8 cellular contexts compared by ENCODE assay signal in the genomic region with DNA sequence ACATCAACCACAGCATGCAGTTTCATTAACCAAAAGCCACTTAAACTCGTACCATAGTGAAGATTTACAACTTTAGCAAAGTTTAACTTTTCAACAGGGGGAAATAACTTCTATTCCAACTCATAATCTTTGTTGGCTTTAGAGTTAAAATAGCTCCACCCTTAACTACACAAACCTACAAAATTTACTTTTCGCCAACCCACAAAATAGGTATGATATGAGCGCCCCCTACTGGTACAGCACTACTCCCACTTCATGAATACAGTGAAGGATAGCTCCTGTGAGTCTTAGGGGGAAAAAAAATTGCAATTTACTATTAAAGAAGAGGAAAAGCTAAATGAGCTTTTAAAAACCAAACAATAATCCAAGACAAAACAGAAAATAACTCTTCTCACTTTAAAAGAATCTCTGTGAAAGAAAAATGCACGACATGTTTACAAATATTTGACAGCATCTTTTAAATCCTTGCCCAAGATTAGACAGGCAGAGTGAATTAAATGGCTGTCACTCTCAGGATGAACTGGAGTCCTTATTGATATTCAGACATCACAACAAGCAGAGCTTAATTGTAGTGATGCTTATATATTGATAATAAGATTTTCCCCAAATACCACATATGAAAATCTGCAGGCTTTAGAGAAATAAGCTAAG. TPM values are rescaled to one million over a fixed set of nuclear protein-coding genes. Genes with fewer than 3 reads are reported as not detected.
DNase-seq lines count a peak whose midpoint lies in the region; ATAC-seq, FAIRE-seq and TF ChIP-seq lines count a peak whose summit lies in the region.

No MANE protein-coding gene starts in this region.

- no peaks in the 10 kb centered on the region for H3K79me2 ChIP-seq in HepG2 (ENCODE audit: insufficient read depth, low read length)

- ATAC-seq in HG02938 (IDR thresholded peaks at IDR 0.05; ENCODE audit: unreplicated experiment) (peak; percentile 86), HepG2 (peak; percentile 96)

- peak; percentile 71 for DNase-seq in SIG-M5 treated with dmso at 0.1 percent for 504 hours (lab: John Stamatoyannopoulos, UW; ENCODE audit: unreplicated experiment)
- DNase-seq in SIG-M5 (lab: John Stamatoyannopoulos, UW): no peak
- DNase-seq in NCI-H2227 (lab: John Stamatoyannopoulos, UW; ENCODE audit: unreplicated experiment): peak; percentile 79
- peak; percentile 58 for DNase-seq in activated CD4-positive, CD25-positive, alpha-beta regulatory T cell treated with anti-CD3 and anti-CD28 coated beads, Interleukin-2, amount 50 U/mL, for 72 hours
- peak; percentile 87 for DNase-seq in choroid plexus epithelial cell (ENCODE audit: low read depth)
- peak; percentile 64 for DNase-seq in HepG2 (ENCODE audit: low spot score)
- peak; percentile 36 to 71 (median 37) for DNase-seq in stimulated activated CD4-positive, alpha-beta T cell treated with anti-CD3 and anti-CD28 coated beads, TNF-alpha, amount 100 ng/mL, for 24 hours (ENCODE audit: low read depth in 3 of 3)

- TF ChIP-seq RAD21 in HepG2 (CRISPR knock-in tag; IDR thresholded peaks at IDR 0.05): peak; percentile 93

- TF ChIP-seq CTCF in choroid plexus epithelial cell (conservative IDR thresholded peaks at IDR 0.05; ENCODE audit: low read depth, low read length) (peak; percentile 83), HepG2 (CRISPR knock-in tag; IDR thresholded peaks at IDR 0.05) (peak; percentile 89)

- H2AFZ ChIP-seq in HepG2 (ENCODE audit: low read length): no peak overlapping the region

- in situ Hi-C loops in HepG2 (cut with HindIII; ENCODE audit: extremely low pct_ligation_motif_present, low pct_unique_long_range_greater_than_20kb): loop anchor here (5.0 kb wide), 2 partner anchors 350 to 605 kb away; no protein-coding TSS in a partner anchor

- H3K4me3 ChIP-seq in choroid plexus epithelial cell (ENCODE audit: low read depth, low read length) (no peak overlapping the region), HepG2 (replicated peaks in 1 of 3; ENCODE audit: insufficient read depth in 1 of 3, low read depth in 2 of 3, low read length in 3 of 3) (no peak overlapping the region)

- TF ChIP-seq EP300 in HepG2 (IDR thresholded peaks at IDR 0.05; ENCODE audit: low read depth in 2 of 2, low read length in 2 of 2): no peak
- TF ChIP-seq EP300 in HepG2 (CRISPR knock-in tag; IDR thresholded peaks at IDR 0.05; ENCODE audit: borderline replicate concordance): no peak

- no peaks in the 10 kb centered on the region for H4K20me1 ChIP-seq in HepG2 (ENCODE audit: insufficient read depth, low read length)

- intact Hi-C loops in HepG2 (cut with micrococcal nuclease; ENCODE audit: unreplicated experiment): loop anchor here (1.0 kb wide), 7 partner anchors 133 to 607 kb away; no protein-coding TSS in a partner anchor

- no peaks in the 10 kb centered on the region for H3K9me3 ChIP-seq in HepG2 (ENCODE audit: low read length)

- BruUV-seq in HepG2 (replicated peaks; lab: Mats Ljungman, UMichigan): no TSS peak

- no peak overlapping the region for H3K4me2 ChIP-seq in HepG2 (ENCODE audit: low read depth, low read length)

- POLR2A ChIA-PET in HepG2 (lab: Yijun Ruan, JAX): interaction anchor here (1.1 to 1.2 kb wide), 3 partner anchors 316 to 608 kb away, joined by 4 to 9 read pairs (median 7); a partner anchor contains a TSS

- 1% methylated on average over 4 of the region's 4 CpGs for WGBS in HepG2 (ENCODE audit: low lambda C conversion rate)

- no peaks in the 10 kb centered on the region for H3K27me3 ChIP-seq in HepG2 (ENCODE audit: control insufficient read depth in 1 of 2, insufficient read depth in 2 of 2, low read length in 2 of 2)

- H3K4me1 ChIP-seq in HepG2 (ENCODE audit: insufficient read depth, low read length): no peaks in the 10 kb centered on the region

- no peak overlapping the region for H3K9ac ChIP-seq in HepG2 (ENCODE audit: insufficient read depth, low read depth, low read length)

- TF ChIP-seq POLR2A in HepG2 (IDR thresholded peaks at IDR 0.05; ENCODE audit: insufficient read depth in 1 of 2, low read depth in 2 of 2, low read length in 2 of 2): no peak

- CTCF ChIA-PET in HepG2 (lab: Yijun Ruan, JAX; ENCODE audit: low intra/inter-chr PET ratio, low total read pairs): interaction anchor here (0.6 to 4.1 kb wide), 6 partner anchors 293 to 607 kb away, joined by 3 to 142 read pairs (median 6); no protein-coding TSS in a partner anchor

- FAIRE-seq in HepG2 (lab: Jason Lieb, UNC): peak; percentile 49

- no peaks in the 10 kb centered on the region for H3K36me3 ChIP-seq in HepG2 (replicated peaks in 1 of 2; ENCODE audit: control insufficient read depth in 1 of 2, insufficient read depth in 2 of 2, low read length in 2 of 2)

- H3K27ac ChIP-seq in HepG2 (ENCODE audit: extremely low read length, insufficient read depth, low read length): no peak overlapping the region

TF ChIP-seq in HepG2, 621 proteins besides CTCF, POLR2A, EP300 and RAD21 (continues in another document):
- no peak for TF ChIP-seq ISX (CRISPR knock-in tag; conservative IDR thresholded peaks at IDR 0.05)
- no peak for TF ChIP-seq RBM22 (optimal IDR thresholded peaks at IDR 0.05; ENCODE audit: low read length)
- TF ChIP-seq SNRNP70 (IDR thresholded peaks at IDR 0.05; ENCODE audit: low read depth, low read length): no peak
- TF ChIP-seq, protein P1, sequence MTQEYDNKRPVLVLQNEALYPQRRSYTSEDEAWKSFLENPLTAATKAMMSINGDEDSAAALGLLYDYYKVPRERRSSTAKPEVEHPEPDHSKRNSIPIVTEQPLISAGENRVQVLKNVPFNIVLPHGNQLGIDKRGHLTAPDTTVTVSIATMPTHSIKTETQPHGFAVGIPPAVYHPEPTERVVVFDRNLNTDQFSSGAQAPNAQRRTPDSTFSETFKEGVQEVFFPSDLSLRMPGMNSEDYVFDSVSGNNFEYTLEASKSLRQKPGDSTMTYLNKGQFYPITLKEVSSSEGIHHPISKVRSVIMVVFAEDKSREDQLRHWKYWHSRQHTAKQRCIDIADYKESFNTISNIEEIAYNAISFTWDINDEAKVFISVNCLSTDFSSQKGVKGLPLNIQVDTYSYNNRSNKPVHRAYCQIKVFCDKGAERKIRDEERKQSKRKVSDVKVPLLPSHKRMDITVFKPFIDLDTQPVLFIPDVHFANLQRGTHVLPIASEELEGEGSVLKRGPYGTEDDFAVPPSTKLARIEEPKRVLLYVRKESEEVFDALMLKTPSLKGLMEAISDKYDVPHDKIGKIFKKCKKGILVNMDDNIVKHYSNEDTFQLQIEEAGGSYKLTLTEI (CRISPR knock-in tag; conservative IDR thresholded peaks at IDR 0.05): no peak
- TF ChIP-seq ZNF841 (CRISPR knock-in tag; IDR thresholded peaks at IDR 0.05; ENCODE audit: borderline replicate concordance): no peak
- TF ChIP-seq ZNF614 (CRISPR knock-in tag; IDR thresholded peaks at IDR 0.05; ENCODE audit: borderline replicate concordance): 0 out of 2 replicates have a peak, but pooled peaks have one; percentile 22
- TF ChIP-seq, protein P2, sequence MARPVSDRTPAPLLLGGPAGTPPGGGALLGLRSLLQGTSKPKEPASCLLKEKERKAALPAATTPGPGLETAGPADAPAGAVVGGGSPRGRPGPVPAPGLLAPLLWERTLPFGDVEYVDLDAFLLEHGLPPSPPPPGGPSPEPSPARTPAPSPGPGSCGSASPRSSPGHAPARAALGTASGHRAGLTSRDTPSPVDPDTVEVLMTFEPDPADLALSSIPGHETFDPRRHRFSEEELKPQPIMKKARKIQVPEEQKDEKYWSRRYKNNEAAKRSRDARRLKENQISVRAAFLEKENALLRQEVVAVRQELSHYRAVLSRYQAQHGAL (CRISPR knock-in tag; IDR thresholded peaks at IDR 0.05; ENCODE audit: not compliant biosample characterization): no peak
- no peak for TF ChIP-seq ASH2L (IDR thresholded peaks at IDR 0.05; ENCODE audit: insufficient read length, low read depth, low read length)
- TF ChIP-seq, protein P3, sequence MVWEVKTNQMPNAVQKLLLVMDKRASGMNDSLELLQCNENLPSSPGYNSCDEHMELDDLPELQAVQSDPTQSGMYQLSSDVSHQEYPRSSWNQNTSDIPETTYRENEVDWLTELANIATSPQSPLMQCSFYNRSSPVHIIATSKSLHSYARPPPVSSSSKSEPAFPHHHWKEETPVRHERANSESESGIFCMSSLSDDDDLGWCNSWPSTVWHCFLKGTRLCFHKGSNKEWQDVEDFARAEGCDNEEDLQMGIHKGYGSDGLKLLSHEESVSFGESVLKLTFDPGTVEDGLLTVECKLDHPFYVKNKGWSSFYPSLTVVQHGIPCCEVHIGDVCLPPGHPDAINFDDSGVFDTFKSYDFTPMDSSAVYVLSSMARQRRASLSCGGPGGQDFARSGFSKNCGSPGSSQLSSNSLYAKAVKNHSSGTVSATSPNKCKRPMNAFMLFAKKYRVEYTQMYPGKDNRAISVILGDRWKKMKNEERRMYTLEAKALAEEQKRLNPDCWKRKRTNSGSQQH (CRISPR knock-in tag; IDR thresholded peaks at IDR 0.05; ENCODE audit: low read depth): no peak
- TF ChIP-seq NFIC (IDR thresholded peaks at IDR 0.05; ENCODE audit: low read length): 0 out of 2 replicates have a peak, but pooled peaks have one; percentile 35

RNA-seq across cellular contexts. Expression of a gene that starts 32.2 kb away (rescaled TPM):
- not detected in 2 replicates for total RNA-seq in HepG2 (2016; rRNA removed; fragmentation: Illumina TruSeq; extraction: Trizol)
- total RNA-seq in HepG2 (2016; cell fraction: cytosol; rRNA removed; fragmentation: Illumina TruSeq; extraction: Trizol; ENCODE audit: low read depth): not detected in 2 replicates
- total RNA-seq in HepG2 (2016; cell fraction: insoluble cytoplasmic fraction; rRNA removed; fragmentation: Illumina TruSeq; extraction: Trizol): not detected in 2 replicates
- not detected in 2 replicates for total RNA-seq in HepG2 (2016; cell fraction: membrane; rRNA removed; fragmentation: Illumina TruSeq; extraction: Trizol)
- not detected in 2 replicates for total RNA-seq in HepG2 (2016; cell fraction: nucleus; rRNA removed; fragmentation: Illumina TruSeq; extraction: Trizol)
- not detected in 2 replicates for polyA plus RNA-seq in HepG2 (2011; rRNA removed)
- not detected in 2 replicates for polyA plus RNA-seq in HepG2 (2011; cell fraction: cytosol; rRNA removed)
- polyA plus RNA-seq in HepG2 (2011; cell fraction: nucleus; rRNA removed): not detected in 2 replicates
- not detected in 2 replicates for polyA plus RNA-seq in HepG2 (2012)
- not detected in 2 replicates for polyA plus RNA-seq in HepG2 (2016; cell fraction: cytosol; fragmentation: Illumina TruSeq; extraction: Trizol; ENCODE audit: low read depth)
- polyA plus RNA-seq in HepG2 (2016; cell fraction: insoluble cytoplasmic fraction; fragmentation: Illumina TruSeq; extraction: Trizol; ENCODE audit: low read depth): not detected in 2 replicates
- polyA plus RNA-seq in HepG2 (2016; cell fraction: membrane; fragmentation: Illumina TruSeq; extraction: Trizol; ENCODE audit: low read depth): not detected in 2 replicates
- polyA plus RNA-seq in HepG2 (2016; cell fraction: nucleus; fragmentation: Illumina TruSeq; extraction: Trizol; ENCODE audit: insufficient read depth, low read depth): not detected in 2 replicates
- 0.12 TPM in 1 of 2 replicates, not detected in the other for polyA minus RNA-seq in HepG2 (2011; rRNA and poly(A)+ RNA removed; ENCODE audit: low replicate concordance)
- not detected in 2 replicates for polyA minus RNA-seq in HepG2 (2011; cell fraction: cytosol; rRNA and poly(A)+ RNA removed)
- 0.13 and 0.25 TPM in 2 replicates for polyA minus RNA-seq in HepG2 (2011; cell fraction: nucleus; rRNA and poly(A)+ RNA removed)
